11 cellular contexts compared by ENCODE assay signal in genomic region chr5:173829826-173830225, GRCh38. TPM values are rescaled to one million over a fixed set of nuclear protein-coding genes. Genes with fewer than 3 reads are reported as not detected.
DNase-seq lines count a peak whose midpoint lies in the region; ATAC-seq and TF ChIP-seq lines count a peak whose summit lies in the region.
"Had no signal": no experiment of that assay in that cellular context is flagged by ENCODE, and none has a peak within 500 bp of the region (broad histone marks: within the 10 kb centered on the region; RNA-seq: fewer than 3 reads in every experiment).

No MANE protein-coding gene starts in this region.

- DNase-seq in AG09319 (ENCODE audit: extremely low read depth, low read depth) (peak; percentile 57), fibroblast of mammary gland (ENCODE audit: low read depth) (peak; percentile 24), OCI-M2 (lab: John Stamatoyannopoulos, UW; ENCODE audit: unreplicated experiment) (no peak)
- DNase-seq in activated naive CD4-positive, alpha-beta T cell treated with anti-CD3 and anti-CD28 coated beads, Interleukin-2, amount 50 U/mL, for 72 hours (ENCODE audit: low spot score in 2 of 2), result no peak
- DNase-seq: activated CD4-positive, alpha-beta T cell treated with anti-CD3 and anti-CD28 coated beads, Interleukin-2, amount 50 U/mL, for 1 hour; CD8-positive, alpha-beta memory T cell; NCI-H524 treated with DMSO at 0.1 percent for 48 hours had no signal

- peaks cover 6 to 9% of the 10 kb centered on the region in 2 donors for H3K9me3 Mint-ChIP-seq in activated naive CD4-positive, alpha-beta T cell treated with anti-CD3 and anti-CD28 coated beads, Interleukin-2, amount 50 U/mL, for 72 hours

- no peak overlapping the region for H3K27ac Mint-ChIP-seq in activated naive CD4-positive, alpha-beta T cell treated with anti-CD3 and anti-CD28 coated beads, Interleukin-2, amount 50 U/mL, for 72 hours

- peak; percentile 41 for ATAC-seq in GM18868 (IDR thresholded peaks at IDR 0.05; ENCODE audit: unreplicated experiment)
- no peak for ATAC-seq in HG02571 (IDR thresholded peaks at IDR 0.05; ENCODE audit: unreplicated experiment)
- no peak for ATAC-seq in activated naive CD4-positive, alpha-beta T cell treated with anti-CD3 and anti-CD28 coated beads, Interleukin-2, amount 50 U/mL, for 72 hours
- ATAC-seq in GM18907 (IDR thresholded peaks at IDR 0.05; ENCODE audit: unreplicated experiment), result no peak

- H3K4me3 ChIP-seq in fibroblast of mammary gland (ENCODE audit: control insufficient read depth, low read depth, low read length), result no peak overlapping the region

- peaks cover 0 to 6% of the 10 kb centered on the region in 2 donors for H3K36me3 Mint-ChIP-seq in activated naive CD4-positive, alpha-beta T cell treated with anti-CD3 and anti-CD28 coated beads, Interleukin-2, amount 50 U/mL, for 72 hours

- TF ChIP-seq CTCF in AG09319 (IDR thresholded peaks at IDR 0.05; ENCODE audit: low read depth, low read length), result no peak
- no peak for TF ChIP-seq CTCF in fibroblast of mammary gland (conservative IDR thresholded peaks at IDR 0.05; ENCODE audit: control insufficient read depth, insufficient read depth, low read depth, low read length)

TF ChIP-seq in PFSK-1, 5 proteins besides CTCF, POLR2A, EP300 and RAD21:
- peak; percentile 59 for TF ChIP-seq FOXP2 (optimal IDR thresholded peaks at IDR 0.05; ENCODE audit: borderline replicate concordance, extremely low read depth, extremely low read length, insufficient read depth)
- TF ChIP-seq, protein P1, sequence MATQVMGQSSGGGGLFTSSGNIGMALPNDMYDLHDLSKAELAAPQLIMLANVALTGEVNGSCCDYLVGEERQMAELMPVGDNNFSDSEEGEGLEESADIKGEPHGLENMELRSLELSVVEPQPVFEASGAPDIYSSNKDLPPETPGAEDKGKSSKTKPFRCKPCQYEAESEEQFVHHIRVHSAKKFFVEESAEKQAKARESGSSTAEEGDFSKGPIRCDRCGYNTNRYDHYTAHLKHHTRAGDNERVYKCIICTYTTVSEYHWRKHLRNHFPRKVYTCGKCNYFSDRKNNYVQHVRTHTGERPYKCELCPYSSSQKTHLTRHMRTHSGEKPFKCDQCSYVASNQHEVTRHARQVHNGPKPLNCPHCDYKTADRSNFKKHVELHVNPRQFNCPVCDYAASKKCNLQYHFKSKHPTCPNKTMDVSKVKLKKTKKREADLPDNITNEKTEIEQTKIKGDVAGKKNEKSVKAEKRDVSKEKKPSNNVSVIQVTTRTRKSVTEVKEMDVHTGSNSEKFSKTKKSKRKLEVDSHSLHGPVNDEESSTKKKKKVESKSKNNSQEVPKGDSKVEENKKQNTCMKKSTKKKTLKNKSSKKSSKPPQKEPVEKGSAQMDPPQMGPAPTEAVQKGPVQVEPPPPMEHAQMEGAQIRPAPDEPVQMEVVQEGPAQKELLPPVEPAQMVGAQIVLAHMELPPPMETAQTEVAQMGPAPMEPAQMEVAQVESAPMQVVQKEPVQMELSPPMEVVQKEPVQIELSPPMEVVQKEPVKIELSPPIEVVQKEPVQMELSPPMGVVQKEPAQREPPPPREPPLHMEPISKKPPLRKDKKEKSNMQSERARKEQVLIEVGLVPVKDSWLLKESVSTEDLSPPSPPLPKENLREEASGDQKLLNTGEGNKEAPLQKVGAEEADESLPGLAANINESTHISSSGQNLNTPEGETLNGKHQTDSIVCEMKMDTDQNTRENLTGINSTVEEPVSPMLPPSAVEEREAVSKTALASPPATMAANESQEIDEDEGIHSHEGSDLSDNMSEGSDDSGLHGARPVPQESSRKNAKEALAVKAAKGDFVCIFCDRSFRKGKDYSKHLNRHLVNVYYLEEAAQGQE (IDR thresholded peaks at IDR 0.05; ENCODE audit: insufficient read depth in 1 of 2, low read depth in 2 of 2, low read length in 2 of 2), result no peak
- no peak for TF ChIP-seq SIN3A (IDR thresholded peaks at IDR 0.05; ENCODE audit: borderline replicate concordance, insufficient read depth, low read length)

RNA-seq across cellular contexts. Expression of gene CPEB4, which starts 58.3 kb away (rescaled TPM):
- polyA plus RNA-seq in PFSK-1 (2012; ENCODE audit: insufficient read length, low read depth), result 6.3 TPM
- total RNA-seq in activated naive CD4-positive, alpha-beta T cell treated with anti-CD3 and anti-CD28 coated beads, Interleukin-2, amount 50 U/mL, for 72 hours, result 10 to 100 TPM; 11.8 to 25.0 TPM

Comparison
In these comparisons a context has a peak if more than half of its experiments do, and no peak if none do; other contexts are left out.
1. DNase-seq: peak in AG09319 (single experiment) and fibroblast of mammary gland (single experiment); none in activated naive CD4-positive, alpha-beta T cell treated with anti-CD3 and anti-CD28 coated beads, Interleukin-2, amount 50 U/mL, for 72 hours (0 of 2) and OCI-M2 (single experiment).